1 cellular context compared by ENCODE assay signal in the genomic region with DNA sequence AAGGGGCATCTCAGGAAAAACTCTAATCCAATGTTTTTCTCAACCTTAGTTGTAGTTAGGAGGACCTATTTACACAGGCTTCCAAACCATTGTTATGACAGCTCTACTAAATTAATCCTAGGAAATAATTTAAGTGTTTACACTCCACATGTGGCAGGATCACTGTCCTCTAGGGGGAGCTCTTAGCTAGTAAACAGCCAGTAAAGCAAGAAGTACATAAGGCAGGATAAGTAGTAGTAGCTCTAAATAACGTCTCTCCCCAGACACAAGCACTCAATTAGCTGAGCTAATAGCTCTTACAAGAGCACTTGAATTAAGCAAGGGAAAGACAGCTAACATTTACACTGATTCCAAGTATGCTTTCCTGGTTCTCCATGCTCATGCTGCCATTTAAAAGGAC.
TF ChIP-seq lines count a peak whose summit lies in the region.

No MANE protein-coding gene starts in this region.

TF ChIP-seq in GM12878, 131 proteins besides CTCF, POLR2A, EP300 and RAD21 (continued from another document):
- TF ChIP-seq, protein P1, sequence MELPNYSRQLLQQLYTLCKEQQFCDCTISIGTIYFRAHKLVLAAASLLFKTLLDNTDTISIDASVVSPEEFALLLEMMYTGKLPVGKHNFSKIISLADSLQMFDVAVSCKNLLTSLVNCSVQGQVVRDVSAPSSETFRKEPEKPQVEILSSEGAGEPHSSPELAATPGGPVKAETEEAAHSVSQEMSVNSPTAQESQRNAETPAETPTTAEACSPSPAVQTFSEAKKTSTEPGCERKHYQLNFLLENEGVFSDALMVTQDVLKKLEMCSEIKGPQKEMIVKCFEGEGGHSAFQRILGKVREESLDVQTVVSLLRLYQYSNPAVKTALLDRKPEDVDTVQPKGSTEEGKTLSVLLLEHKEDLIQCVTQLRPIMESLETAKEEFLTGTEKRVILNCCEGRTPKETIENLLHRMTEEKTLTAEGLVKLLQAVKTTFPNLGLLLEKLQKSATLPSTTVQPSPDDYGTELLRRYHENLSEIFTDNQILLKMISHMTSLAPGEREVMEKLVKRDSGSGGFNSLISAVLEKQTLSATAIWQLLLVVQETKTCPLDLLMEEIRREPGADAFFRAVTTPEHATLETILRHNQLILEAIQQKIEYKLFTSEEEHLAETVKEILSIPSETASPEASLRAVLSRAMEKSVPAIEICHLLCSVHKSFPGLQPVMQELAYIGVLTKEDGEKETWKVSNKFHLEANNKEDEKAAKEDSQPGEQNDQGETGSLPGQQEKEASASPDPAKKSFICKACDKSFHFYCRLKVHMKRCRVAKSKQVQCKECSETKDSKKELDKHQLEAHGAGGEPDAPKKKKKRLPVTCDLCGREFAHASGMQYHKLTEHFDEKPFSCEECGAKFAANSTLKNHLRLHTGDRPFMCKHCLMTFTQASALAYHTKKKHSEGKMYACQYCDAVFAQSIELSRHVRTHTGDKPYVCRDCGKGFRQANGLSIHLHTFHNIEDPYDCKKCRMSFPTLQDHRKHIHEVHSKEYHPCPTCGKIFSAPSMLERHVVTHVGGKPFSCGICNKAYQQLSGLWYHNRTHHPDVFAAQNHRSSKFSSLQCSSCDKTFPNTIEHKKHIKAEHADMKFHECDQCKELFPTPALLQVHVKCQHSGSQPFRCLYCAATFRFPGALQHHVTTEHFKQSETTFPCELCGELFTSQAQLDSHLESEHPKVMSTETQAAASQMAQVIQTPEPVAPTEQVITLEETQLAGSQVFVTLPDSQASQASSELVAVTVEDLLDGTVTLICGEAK (IDR thresholded peaks at IDR 0.05; ENCODE audit: borderline replicate concordance) = no peak
- TF ChIP-seq SMARCA5 (IDR thresholded peaks at IDR 0.05) = peak; percentile 78
